Comparison of ENCODE assay signal across 1 cellular context in the genomic region with DNA sequence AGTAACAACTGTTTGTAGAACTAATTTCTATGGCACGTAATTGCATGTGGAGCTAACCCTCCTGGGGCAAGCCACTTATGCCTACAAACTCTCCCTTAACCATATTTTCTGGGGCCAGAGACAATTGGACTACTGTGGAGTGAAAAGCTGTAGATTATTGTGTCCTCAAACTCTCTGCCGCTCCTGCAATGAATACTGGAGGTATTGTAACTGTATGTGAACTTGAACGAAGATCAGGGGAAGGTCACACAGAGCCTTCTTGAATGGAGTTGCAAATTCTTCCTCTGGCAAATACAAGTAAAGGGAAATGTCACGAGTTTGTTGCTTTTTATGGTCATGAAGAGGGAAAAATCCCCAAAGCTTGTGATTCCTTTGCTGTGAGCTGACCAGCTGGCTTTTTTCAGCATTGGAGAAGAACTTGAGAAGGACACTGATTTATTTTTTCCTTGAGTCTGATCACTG.
TF ChIP-seq lines count a peak whose summit lies in the region.

No MANE protein-coding gene starts in this region.

TF ChIP-seq in WTC11, 78 proteins besides CTCF, POLR2A, EP300 and RAD21 (continued from another document):
- TF ChIP-seq, protein P1, sequence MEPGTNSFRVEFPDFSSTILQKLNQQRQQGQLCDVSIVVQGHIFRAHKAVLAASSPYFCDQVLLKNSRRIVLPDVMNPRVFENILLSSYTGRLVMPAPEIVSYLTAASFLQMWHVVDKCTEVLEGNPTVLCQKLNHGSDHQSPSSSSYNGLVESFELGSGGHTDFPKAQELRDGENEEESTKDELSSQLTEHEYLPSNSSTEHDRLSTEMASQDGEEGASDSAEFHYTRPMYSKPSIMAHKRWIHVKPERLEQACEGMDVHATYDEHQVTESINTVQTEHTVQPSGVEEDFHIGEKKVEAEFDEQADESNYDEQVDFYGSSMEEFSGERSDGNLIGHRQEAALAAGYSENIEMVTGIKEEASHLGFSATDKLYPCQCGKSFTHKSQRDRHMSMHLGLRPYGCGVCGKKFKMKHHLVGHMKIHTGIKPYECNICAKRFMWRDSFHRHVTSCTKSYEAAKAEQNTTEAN (CRISPR knock-in tag; IDR thresholded peaks at IDR 0.05): no peak
- TF ChIP-seq NR1H2 (CRISPR knock-in tag; IDR thresholded peaks at IDR 0.05) (no peak), FOXJ3 (CRISPR knock-in tag; IDR thresholded peaks at IDR 0.05; ENCODE audit: borderline replicate concordance) (no peak), ZNF396 (CRISPR knock-in tag; IDR thresholded peaks at IDR 0.05; ENCODE audit: borderline replicate concordance) (no peak), ZNF219 (CRISPR knock-in tag; IDR thresholded peaks at IDR 0.05; ENCODE audit: borderline replicate concordance) (no peak), SMAD3 (CRISPR knock-in tag; IDR thresholded peaks at IDR 0.05; ENCODE audit: borderline replicate concordance) (no peak)
- TF ChIP-seq, protein P2, sequence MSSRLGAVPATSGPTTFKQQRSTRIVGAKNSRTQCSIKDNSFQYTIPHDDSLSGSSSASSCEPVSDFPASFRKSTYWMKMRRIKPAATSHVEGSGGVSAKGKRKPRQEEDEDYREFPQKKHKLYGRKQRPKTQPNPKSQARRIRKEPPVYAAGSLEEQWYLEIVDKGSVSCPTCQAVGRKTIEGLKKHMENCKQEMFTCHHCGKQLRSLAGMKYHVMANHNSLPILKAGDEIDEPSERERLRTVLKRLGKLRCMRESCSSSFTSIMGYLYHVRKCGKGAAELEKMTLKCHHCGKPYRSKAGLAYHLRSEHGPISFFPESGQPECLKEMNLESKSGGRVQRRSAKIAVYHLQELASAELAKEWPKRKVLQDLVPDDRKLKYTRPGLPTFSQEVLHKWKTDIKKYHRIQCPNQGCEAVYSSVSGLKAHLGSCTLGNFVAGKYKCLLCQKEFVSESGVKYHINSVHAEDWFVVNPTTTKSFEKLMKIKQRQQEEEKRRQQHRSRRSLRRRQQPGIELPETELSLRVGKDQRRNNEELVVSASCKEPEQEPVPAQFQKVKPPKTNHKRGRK (CRISPR knock-in tag; IDR thresholded peaks at IDR 0.05; ENCODE audit: borderline replicate concordance): no peak
- TF ChIP-seq, protein P3, sequence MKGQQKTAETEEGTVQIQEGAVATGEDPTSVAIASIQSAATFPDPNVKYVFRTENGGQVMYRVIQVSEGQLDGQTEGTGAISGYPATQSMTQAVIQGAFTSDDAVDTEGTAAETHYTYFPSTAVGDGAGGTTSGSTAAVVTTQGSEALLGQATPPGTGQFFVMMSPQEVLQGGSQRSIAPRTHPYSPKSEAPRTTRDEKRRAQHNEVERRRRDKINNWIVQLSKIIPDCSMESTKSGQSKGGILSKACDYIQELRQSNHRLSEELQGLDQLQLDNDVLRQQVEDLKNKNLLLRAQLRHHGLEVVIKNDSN (CRISPR knock-in tag; IDR thresholded peaks at IDR 0.05): no peak
- TF ChIP-seq, protein P4, sequence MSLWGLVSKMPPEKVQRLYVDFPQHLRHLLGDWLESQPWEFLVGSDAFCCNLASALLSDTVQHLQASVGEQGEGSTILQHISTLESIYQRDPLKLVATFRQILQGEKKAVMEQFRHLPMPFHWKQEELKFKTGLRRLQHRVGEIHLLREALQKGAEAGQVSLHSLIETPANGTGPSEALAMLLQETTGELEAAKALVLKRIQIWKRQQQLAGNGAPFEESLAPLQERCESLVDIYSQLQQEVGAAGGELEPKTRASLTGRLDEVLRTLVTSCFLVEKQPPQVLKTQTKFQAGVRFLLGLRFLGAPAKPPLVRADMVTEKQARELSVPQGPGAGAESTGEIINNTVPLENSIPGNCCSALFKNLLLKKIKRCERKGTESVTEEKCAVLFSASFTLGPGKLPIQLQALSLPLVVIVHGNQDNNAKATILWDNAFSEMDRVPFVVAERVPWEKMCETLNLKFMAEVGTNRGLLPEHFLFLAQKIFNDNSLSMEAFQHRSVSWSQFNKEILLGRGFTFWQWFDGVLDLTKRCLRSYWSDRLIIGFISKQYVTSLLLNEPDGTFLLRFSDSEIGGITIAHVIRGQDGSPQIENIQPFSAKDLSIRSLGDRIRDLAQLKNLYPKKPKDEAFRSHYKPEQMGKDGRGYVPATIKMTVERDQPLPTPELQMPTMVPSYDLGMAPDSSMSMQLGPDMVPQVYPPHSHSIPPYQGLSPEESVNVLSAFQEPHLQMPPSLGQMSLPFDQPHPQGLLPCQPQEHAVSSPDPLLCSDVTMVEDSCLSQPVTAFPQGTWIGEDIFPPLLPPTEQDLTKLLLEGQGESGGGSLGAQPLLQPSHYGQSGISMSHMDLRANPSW (CRISPR knock-in tag; conservative IDR thresholded peaks at IDR 0.05; ENCODE audit: low read depth): no peak
- TF ChIP-seq, protein P5, sequence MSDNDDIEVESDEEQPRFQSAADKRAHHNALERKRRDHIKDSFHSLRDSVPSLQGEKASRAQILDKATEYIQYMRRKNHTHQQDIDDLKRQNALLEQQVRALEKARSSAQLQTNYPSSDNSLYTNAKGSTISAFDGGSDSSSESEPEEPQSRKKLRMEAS (CRISPR knock-in tag; IDR thresholded peaks at IDR 0.05): no peak
